ENCODE assay signal across 1 cellular context in the genomic region with DNA sequence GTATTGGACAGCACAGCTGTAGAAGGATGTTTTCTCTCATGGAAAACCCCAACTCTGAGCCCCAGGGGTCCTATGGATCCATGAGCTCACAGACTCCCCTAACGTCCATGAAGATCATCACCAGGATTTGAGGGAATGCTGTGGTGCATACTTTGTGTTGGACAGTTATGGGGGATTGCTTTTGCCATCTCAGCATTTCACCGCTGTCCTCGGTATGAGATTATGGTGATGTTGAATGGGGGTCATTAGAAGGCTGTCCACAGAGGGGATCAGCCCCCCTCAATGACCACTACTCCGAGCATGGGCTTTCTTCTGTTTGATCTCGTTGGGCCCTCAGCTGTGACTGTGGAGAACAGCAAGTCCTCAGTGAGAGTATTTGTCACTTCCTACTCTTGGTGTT.
TF ChIP-seq lines count a peak whose summit lies in the region.

No MANE protein-coding gene starts in this region.

TF ChIP-seq in A549, 52 proteins besides CTCF, POLR2A, EP300 and RAD21 (continued from another document):
- peak; percentile 75 for TF ChIP-seq MAFK (IDR thresholded peaks at IDR 0.05; ENCODE audit: partially characterized antibody)
